In the genomic region with DNA sequence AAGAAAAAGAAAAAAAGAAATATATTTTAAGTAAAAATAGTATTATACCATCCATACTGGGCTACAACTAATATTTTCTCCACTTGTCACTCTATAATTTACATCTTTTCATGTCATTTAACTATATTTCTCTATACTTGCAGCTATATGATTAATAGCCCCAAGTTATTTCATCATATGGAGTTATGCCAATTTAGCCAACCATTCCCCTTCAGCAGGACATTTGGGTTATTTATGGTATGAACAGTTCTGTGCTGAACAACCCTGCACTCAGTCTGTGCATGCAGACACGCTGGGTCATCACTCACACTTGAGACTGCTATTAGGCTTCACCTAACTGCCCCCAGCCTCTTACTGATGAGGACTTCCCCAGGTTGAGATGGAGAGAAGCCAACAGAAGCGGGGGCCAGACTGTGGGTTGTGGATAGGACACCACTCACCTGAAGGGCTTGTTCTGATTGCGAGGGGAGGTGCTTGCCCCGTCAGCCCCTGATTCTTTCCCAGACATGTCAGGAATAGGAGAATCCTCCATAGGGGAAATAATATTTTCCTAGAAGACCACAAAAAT, we compare ENCODE assay signal across 1 cellular context.
TF ChIP-seq lines count a peak whose summit lies in the region.

No MANE protein-coding gene starts in this region.

TF ChIP-seq in IMR-90, 13 proteins besides CTCF, POLR2A, EP300 and RAD21:
- no peak for TF ChIP-seq MAFK (IDR thresholded peaks at IDR 0.05; ENCODE audit: low read depth, low read length)
- TF ChIP-seq BHLHE40 (IDR thresholded peaks at IDR 0.05; ENCODE audit: low read depth, low read length) = no peak
- TF ChIP-seq, protein P1, sequence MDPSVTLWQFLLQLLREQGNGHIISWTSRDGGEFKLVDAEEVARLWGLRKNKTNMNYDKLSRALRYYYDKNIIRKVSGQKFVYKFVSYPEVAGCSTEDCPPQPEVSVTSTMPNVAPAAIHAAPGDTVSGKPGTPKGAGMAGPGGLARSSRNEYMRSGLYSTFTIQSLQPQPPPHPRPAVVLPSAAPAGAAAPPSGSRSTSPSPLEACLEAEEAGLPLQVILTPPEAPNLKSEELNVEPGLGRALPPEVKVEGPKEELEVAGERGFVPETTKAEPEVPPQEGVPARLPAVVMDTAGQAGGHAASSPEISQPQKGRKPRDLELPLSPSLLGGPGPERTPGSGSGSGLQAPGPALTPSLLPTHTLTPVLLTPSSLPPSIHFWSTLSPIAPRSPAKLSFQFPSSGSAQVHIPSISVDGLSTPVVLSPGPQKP (IDR thresholded peaks at IDR 0.05; ENCODE audit: borderline replicate concordance, low read depth, low read length) = no peak
- no peak for TF ChIP-seq MAZ (IDR thresholded peaks at IDR 0.05; ENCODE audit: borderline replicate concordance, low read depth, low read length)
- no peak for TF ChIP-seq NFE2L2 (IDR thresholded peaks at IDR 0.05; ENCODE audit: low read depth, low read length)
- TF ChIP-seq RFX5 (IDR thresholded peaks at IDR 0.05; ENCODE audit: low read depth, low read length) = no peak
- TF ChIP-seq, protein P2, sequence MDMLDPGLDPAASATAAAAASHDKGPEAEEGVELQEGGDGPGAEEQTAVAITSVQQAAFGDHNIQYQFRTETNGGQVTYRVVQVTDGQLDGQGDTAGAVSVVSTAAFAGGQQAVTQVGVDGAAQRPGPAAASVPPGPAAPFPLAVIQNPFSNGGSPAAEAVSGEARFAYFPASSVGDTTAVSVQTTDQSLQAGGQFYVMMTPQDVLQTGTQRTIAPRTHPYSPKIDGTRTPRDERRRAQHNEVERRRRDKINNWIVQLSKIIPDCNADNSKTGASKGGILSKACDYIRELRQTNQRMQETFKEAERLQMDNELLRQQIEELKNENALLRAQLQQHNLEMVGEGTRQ (IDR thresholded peaks at IDR 0.05; ENCODE audit: low read depth, low read length) = no peak
- TF ChIP-seq CEBPB (IDR thresholded peaks at IDR 0.05; ENCODE audit: low read depth, low read length) = 0 out of 2 replicates have a peak, but pooled peaks have one; percentile 3
